In genomic region chr12:67766370-67766769, GRCh38 we compare ENCODE assay signal across 15 cellular contexts.
A peak's percentile ranks its signal among the peaks of the same experiment; 100 is the strongest.
DNase-seq lines count a peak whose midpoint lies in the region; ATAC-seq and TF ChIP-seq lines count a peak whose summit lies in the region.
"Had no signal": no experiment of that assay in that cellular context is flagged by ENCODE, and none has a peak within 500 bp of the region (broad histone marks: within the 10 kb centered on the region; RNA-seq: fewer than 3 reads in every experiment).

No MANE protein-coding gene starts in this region.

- no peaks in the 10 kb centered on the region for H3K9me3 Mint-ChIP-seq in stimulated activated naive B cell treated with anti-CD40 and anti-IgM and Interleukin-4, amounts not matched to agents 10 μg/mL and 1 μg/mL and 100 μg/mL, for 72 hours
- H3K9me3 Mint-ChIP-seq: CD8-positive, alpha-beta memory T cell; neural crest cell had no signal

- DNase-seq in Daoy (ENCODE audit: low read depth), result peak; percentile 86
- DNase-seq in NCI-H226, result peak; percentile 51
- peak; percentile 32 to 69 for DNase-seq in dermis microvascular lymphatic vessel endothelial cell (ENCODE audit: low read depth in 2 of 2)
- DNase-seq in mucosa of descending colon, result no peak
- no peak for DNase-seq in stimulated activated naive B cell treated with anti-CD40 and anti-IgM and Interleukin-4, amounts not matched to agents 10 μg/mL and 1 μg/mL and 100 μg/mL, for 72 hours
- no peak for DNase-seq in OCI-M1 (lab: John Stamatoyannopoulos, UW)
- no peak for DNase-seq in NOMO-1 treated with dmso at 0.1 percent for 144 hours (lab: John Stamatoyannopoulos, UW; ENCODE audit: unreplicated experiment)
- DNase-seq: activated T-cell treated with anti-CD3 and anti-CD28 coated beads, Interleukin-2, amount 50 U/mL, for 1 hour; CD8-positive, alpha-beta memory T cell; GOT3; KG1; NCI-H2171 treated with DMSO at 0.1 percent for 48 hours had no signal

- peak; percentile 84 for ATAC-seq in mucosa of descending colon
- no peak for ATAC-seq in stimulated activated naive B cell treated with anti-CD40 and anti-IgM and Interleukin-4, amounts not matched to agents 10 μg/mL and 1 μg/mL and 100 μg/mL, for 72 hours (replicated peaks)
- ATAC-seq in HG02981 (IDR thresholded peaks at IDR 0.05; ENCODE audit: unreplicated experiment), result no peak

- TF ChIP-seq CTCF in mucosa of descending colon (IDR thresholded peaks at IDR 0.05), result no peak

- H3K36me3 Mint-ChIP-seq in stimulated activated naive B cell treated with anti-CD40 and anti-IgM and Interleukin-4, amounts not matched to agents 10 μg/mL and 1 μg/mL and 100 μg/mL, for 72 hours, result no peaks in the 10 kb centered on the region

- no peaks in the 10 kb centered on the region for H3K9me3 ChIP-seq in mucosa of descending colon
- H3K9me3 ChIP-seq: Peyer's patch had no signal

- no peaks in the 10 kb centered on the region for H3K4me1 Mint-ChIP-seq in stimulated activated naive B cell treated with anti-CD40 and anti-IgM and Interleukin-4, amounts not matched to agents 10 μg/mL and 1 μg/mL and 100 μg/mL, for 72 hours
- H3K4me1 Mint-ChIP-seq: CD8-positive, alpha-beta memory T cell had no signal

- peaks cover 4% of the 10 kb centered on the region for H3K4me1 ChIP-seq in mucosa of descending colon (ENCODE audit: low read depth)
- H3K4me1 ChIP-seq: Peyer's patch had no signal

- no peak overlapping the region for H3K27ac Mint-ChIP-seq in stimulated activated naive B cell treated with anti-CD40 and anti-IgM and Interleukin-4, amounts not matched to agents 10 μg/mL and 1 μg/mL and 100 μg/mL, for 72 hours
- H3K27ac Mint-ChIP-seq: CD8-positive, alpha-beta memory T cell had no signal

- intact Hi-C loops in mucosa of descending colon (cut with DNase I, micrococcal nuclease), result no loop called here

- peaks cover 0 to 4% of the 10 kb centered on the region in 2 donors for H3K27me3 Mint-ChIP-seq in stimulated activated naive B cell treated with anti-CD40 and anti-IgM and Interleukin-4, amounts not matched to agents 10 μg/mL and 1 μg/mL and 100 μg/mL, for 72 hours
- H3K27me3 Mint-ChIP-seq: CD8-positive, alpha-beta memory T cell had no signal

- H3K4me3 ChIP-seq in mucosa of descending colon, result no peak overlapping the region
- H3K4me3 ChIP-seq: Peyer's patch had no signal

- H3K4me3 Mint-ChIP-seq in stimulated activated naive B cell treated with anti-CD40 and anti-IgM and Interleukin-4, amounts not matched to agents 10 μg/mL and 1 μg/mL and 100 μg/mL, for 72 hours, result no peak overlapping the region
- H3K4me3 Mint-ChIP-seq: CD8-positive, alpha-beta memory T cell; neural crest cell had no signal

- no peaks in the 10 kb centered on the region for H3K36me3 ChIP-seq in mucosa of descending colon (ENCODE audit: low read depth)
- H3K36me3 ChIP-seq: Peyer's patch had no signal

Comparison
In these comparisons a context has a peak if more than half of its experiments do, and no peak if none do; other contexts are left out.
1. DNase-seq: peak in Daoy (single experiment), NCI-H226 (single experiment) and dermis microvascular lymphatic vessel endothelial cell (2 of 2); none in mucosa of descending colon (0 of 3), stimulated activated naive B cell treated with anti-CD40 and anti-IgM and Interleukin-4, amounts not matched to agents 10 μg/mL and 1 μg/mL and 100 μg/mL, for 72 hours (single experiment), OCI-M1 (single experiment) and NOMO-1 treated with dmso at 0.1 percent for 144 hours (single experiment).